ENCODE assay signal across 1 cellular context in genomic region chr17:30906101-30906911, GRCh38.
A peak's percentile ranks its signal among the peaks of the same experiment; 100 is the strongest.
TF ChIP-seq lines count a peak whose summit lies in the region.

TSS of gene TEFM (minus strand) at chr17:30906238. CDS start at chr17:30906198, 40 bp downstream.

TF ChIP-seq in K562, 482 proteins besides CTCF, POLR2A, EP300 and RAD21 (continued from another document and continues in another):
- TF ChIP-seq, protein P1, sequence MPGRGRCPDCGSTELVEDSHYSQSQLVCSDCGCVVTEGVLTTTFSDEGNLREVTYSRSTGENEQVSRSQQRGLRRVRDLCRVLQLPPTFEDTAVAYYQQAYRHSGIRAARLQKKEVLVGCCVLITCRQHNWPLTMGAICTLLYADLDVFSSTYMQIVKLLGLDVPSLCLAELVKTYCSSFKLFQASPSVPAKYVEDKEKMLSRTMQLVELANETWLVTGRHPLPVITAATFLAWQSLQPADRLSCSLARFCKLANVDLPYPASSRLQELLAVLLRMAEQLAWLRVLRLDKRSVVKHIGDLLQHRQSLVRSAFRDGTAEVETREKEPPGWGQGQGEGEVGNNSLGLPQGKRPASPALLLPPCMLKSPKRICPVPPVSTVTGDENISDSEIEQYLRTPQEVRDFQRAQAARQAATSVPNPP (IDR thresholded peaks at IDR 0.05; ENCODE audit: borderline replicate concordance, insufficient read depth, insufficient read length), result no peak
- TF ChIP-seq MCM3 (IDR thresholded peaks at IDR 0.05) (no peak), ZNF695 (CRISPR knock-in tag; IDR thresholded peaks at IDR 0.05) (no peak), FOXO4 (CRISPR knock-in tag; IDR thresholded peaks at IDR 0.05) (no peak), NFXL1 (CRISPR knock-in tag; IDR thresholded peaks at IDR 0.05) (no peak), MYNN (IDR thresholded peaks at IDR 0.05) (peak; percentile 62; the same call in 1 of the 2 replicates), MYNN (CRISPR knock-in tag; IDR thresholded peaks at IDR 0.05) (no peak), EGR1 (conservative IDR thresholded peaks at IDR 0.05) (peak; percentile 3; the same call in 1 of the 2 replicates), HNRNPL (IDR thresholded peaks at IDR 0.05; ENCODE audit: low read depth, low read length) (no peak), RBM22 (IDR thresholded peaks at IDR 0.05; ENCODE audit: low read depth, low read length, poor library complexity, severe bottlenecking) (peak; percentile 86), CXXC5 (CRISPR knock-in tag; IDR thresholded peaks at IDR 0.05) (peak; percentile 85), MAFF (IDR thresholded peaks at IDR 0.05; ENCODE audit: low read length) (no peak), FIP1L1 (IDR thresholded peaks at IDR 0.05; ENCODE audit: low read depth, low read length, poor library complexity, severe bottlenecking) (peak; percentile 64), YBX1 (IDR thresholded peaks at IDR 0.05) (no peak), ZNF316 (IDR thresholded peaks at IDR 0.05) (no peak), ATF3 (IDR thresholded peaks at IDR 0.05) (no peak), ATF3 (CRISPR knock-in tag; conservative IDR thresholded peaks at IDR 0.05) (peak; percentile 47; the same call in 1 of the 2 replicates), SMARCA5 (IDR thresholded peaks at IDR 0.05) (no peak), PHB2 (IDR thresholded peaks at IDR 0.05; ENCODE audit: low read depth) (no peak), ZNF764 (CRISPR knock-in tag; IDR thresholded peaks at IDR 0.05; ENCODE audit: low read depth) (no peak), TAF15 (IDR thresholded peaks at IDR 0.05; ENCODE audit: low read depth, low read length) (no peak), TRIM28 (IDR thresholded peaks at IDR 0.05) (no peak), ZNF347 (CRISPR knock-in tag; IDR thresholded peaks at IDR 0.05; ENCODE audit: low read depth) (no peak), GTF2F1 (IDR thresholded peaks at IDR 0.05; ENCODE audit: low read depth, low read length) (0 out of 2 replicates have a peak, but pooled peaks have one; percentile 62), FOXM1 (IDR thresholded peaks at IDR 0.05; ENCODE audit: low read depth) (0 out of 2 replicates have a peak, but pooled peaks have one; percentile 40), FOXM1 (CRISPR knock-in tag; IDR thresholded peaks at IDR 0.05; ENCODE audit: low read depth) (0 out of 2 replicates have a peak, but pooled peaks have one; percentile 37), MTA2 (IDR thresholded peaks at IDR 0.05; ENCODE audit: low read depth) (no peak; the same call in 1 of the 2 replicates), SRF (CRISPR knock-in tag; IDR thresholded peaks at IDR 0.05) (peak in 1 of 2 experiments; percentile 30; a peak in 1 of 4 replicates), POU5F1 (IDR thresholded peaks at IDR 0.05; ENCODE audit: borderline replicate concordance, low read depth, low read length, partially characterized antibody) (no peak), NCOR1 (IDR thresholded peaks at IDR 0.05) (peak; percentile 53), L3MBTL2 (IDR thresholded peaks at IDR 0.05) (peak; percentile 70), HMG20A (CRISPR knock-in tag; conservative IDR thresholded peaks at IDR 0.05) (no peak), XRCC4 (IDR thresholded peaks at IDR 0.05; ENCODE audit: extremely low read depth, insufficient read depth, insufficient read length) (no peak), MNT (conservative IDR thresholded peaks at IDR 0.05) (peak in 1 of 2 experiments; percentile 73; a peak in 3 of 4 replicates), ARID3B (CRISPR knock-in tag; IDR thresholded peaks at IDR 0.05; ENCODE audit: borderline replicate concordance) (no peak), NFIX (CRISPR knock-in tag; IDR thresholded peaks at IDR 0.05; ENCODE audit: low read depth) (no peak), ZNF212 (CRISPR knock-in tag; IDR thresholded peaks at IDR 0.05) (no peak), NCOA4 (IDR thresholded peaks at IDR 0.05; ENCODE audit: partially characterized antibody) (no peak), JUND (IDR thresholded peaks at IDR 0.05; ENCODE audit: borderline replicate concordance, low read depth, low read length) (peak; percentile 74), JUND (tag; IDR thresholded peaks at IDR 0.05; ENCODE audit: borderline replicate concordance, low read depth, low read length) (peak; percentile 43; the same call in 1 of the 3 replicates), ZNF589 (CRISPR knock-in tag; IDR thresholded peaks at IDR 0.05; ENCODE audit: low read depth) (peak; percentile 66; the same call in 1 of the 2 replicates), ZNF217 (CRISPR knock-in tag; IDR thresholded peaks at IDR 0.05) (no peak), MCM2 (IDR thresholded peaks at IDR 0.05; ENCODE audit: low read depth) (no peak)
- TF ChIP-seq, protein P2, sequence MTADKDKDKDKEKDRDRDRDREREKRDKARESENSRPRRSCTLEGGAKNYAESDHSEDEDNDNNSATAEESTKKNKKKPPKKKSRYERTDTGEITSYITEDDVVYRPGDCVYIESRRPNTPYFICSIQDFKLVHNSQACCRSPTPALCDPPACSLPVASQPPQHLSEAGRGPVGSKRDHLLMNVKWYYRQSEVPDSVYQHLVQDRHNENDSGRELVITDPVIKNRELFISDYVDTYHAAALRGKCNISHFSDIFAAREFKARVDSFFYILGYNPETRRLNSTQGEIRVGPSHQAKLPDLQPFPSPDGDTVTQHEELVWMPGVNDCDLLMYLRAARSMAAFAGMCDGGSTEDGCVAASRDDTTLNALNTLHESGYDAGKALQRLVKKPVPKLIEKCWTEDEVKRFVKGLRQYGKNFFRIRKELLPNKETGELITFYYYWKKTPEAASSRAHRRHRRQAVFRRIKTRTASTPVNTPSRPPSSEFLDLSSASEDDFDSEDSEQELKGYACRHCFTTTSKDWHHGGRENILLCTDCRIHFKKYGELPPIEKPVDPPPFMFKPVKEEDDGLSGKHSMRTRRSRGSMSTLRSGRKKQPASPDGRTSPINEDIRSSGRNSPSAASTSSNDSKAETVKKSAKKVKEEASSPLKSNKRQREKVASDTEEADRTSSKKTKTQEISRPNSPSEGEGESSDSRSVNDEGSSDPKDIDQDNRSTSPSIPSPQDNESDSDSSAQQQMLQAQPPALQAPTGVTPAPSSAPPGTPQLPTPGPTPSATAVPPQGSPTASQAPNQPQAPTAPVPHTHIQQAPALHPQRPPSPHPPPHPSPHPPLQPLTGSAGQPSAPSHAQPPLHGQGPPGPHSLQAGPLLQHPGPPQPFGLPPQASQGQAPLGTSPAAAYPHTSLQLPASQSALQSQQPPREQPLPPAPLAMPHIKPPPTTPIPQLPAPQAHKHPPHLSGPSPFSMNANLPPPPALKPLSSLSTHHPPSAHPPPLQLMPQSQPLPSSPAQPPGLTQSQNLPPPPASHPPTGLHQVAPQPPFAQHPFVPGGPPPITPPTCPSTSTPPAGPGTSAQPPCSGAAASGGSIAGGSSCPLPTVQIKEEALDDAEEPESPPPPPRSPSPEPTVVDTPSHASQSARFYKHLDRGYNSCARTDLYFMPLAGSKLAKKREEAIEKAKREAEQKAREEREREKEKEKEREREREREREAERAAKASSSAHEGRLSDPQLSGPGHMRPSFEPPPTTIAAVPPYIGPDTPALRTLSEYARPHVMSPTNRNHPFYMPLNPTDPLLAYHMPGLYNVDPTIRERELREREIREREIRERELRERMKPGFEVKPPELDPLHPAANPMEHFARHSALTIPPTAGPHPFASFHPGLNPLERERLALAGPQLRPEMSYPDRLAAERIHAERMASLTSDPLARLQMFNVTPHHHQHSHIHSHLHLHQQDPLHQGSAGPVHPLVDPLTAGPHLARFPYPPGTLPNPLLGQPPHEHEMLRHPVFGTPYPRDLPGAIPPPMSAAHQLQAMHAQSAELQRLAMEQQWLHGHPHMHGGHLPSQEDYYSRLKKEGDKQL (CRISPR knock-in tag; IDR thresholded peaks at IDR 0.05; ENCODE audit: borderline replicate concordance), result no peak
- TF ChIP-seq, protein P3, sequence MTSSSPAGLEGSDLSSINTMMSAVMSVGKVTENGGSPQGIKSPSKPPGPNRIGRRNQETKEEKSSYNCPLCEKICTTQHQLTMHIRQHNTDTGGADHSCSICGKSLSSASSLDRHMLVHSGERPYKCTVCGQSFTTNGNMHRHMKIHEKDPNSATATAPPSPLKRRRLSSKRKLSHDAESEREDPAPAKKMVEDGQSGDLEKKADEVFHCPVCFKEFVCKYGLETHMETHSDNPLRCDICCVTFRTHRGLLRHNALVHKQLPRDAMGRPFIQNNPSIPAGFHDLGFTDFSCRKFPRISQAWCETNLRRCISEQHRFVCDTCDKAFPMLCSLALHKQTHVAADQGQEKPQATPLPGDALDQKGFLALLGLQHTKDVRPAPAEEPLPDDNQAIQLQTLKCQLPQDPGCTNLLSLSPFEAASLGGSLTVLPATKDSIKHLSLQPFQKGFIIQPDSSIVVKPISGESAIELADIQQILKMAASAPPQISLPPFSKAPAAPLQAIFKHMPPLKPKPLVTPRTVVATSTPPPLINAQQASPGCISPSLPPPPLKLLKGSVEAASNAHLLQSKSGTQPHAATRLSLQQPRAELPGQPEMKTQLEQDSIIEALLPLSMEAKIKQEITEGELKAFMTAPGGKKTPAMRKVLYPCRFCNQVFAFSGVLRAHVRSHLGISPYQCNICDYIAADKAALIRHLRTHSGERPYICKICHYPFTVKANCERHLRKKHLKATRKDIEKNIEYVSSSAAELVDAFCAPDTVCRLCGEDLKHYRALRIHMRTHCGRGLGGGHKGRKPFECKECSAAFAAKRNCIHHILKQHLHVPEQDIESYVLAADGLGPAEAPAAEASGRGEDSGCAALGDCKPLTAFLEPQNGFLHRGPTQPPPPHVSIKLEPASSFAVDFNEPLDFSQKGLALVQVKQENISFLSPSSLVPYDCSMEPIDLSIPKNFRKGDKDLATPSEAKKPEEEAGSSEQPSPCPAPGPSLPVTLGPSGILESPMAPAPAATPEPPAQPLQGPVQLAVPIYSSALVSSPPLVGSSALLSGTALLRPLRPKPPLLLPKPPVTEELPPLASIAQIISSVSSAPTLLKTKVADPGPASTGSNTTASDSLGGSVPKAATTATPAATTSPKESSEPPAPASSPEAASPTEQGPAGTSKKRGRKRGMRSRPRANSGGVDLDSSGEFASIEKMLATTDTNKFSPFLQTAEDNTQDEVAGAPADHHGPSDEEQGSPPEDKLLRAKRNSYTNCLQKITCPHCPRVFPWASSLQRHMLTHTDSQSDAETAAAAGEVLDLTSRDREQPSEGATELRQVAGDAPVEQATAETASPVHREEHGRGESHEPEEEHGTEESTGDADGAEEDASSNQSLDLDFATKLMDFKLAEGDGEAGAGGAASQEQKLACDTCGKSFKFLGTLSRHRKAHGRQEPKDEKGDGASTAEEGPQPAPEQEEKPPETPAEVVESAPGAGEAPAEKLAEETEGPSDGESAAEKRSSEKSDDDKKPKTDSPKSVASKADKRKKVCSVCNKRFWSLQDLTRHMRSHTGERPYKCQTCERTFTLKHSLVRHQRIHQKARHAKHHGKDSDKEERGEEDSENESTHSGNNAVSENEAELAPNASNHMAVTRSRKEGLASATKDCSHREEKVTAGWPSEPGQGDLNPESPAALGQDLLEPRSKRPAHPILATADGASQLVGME (CRISPR knock-in tag; IDR thresholded peaks at IDR 0.05), result no peak
- TF ChIP-seq, protein P4, sequence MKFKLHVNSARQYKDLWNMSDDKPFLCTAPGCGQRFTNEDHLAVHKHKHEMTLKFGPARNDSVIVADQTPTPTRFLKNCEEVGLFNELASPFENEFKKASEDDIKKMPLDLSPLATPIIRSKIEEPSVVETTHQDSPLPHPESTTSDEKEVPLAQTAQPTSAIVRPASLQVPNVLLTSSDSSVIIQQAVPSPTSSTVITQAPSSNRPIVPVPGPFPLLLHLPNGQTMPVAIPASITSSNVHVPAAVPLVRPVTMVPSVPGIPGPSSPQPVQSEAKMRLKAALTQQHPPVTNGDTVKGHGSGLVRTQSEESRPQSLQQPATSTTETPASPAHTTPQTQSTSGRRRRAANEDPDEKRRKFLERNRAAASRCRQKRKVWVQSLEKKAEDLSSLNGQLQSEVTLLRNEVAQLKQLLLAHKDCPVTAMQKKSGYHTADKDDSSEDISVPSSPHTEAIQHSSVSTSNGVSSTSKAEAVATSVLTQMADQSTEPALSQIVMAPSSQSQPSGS (CRISPR knock-in tag; IDR thresholded peaks at IDR 0.05), result no peak
